ENCODE assay signal across 9 cellular contexts in genomic region chr2:112881217-112882000, GRCh38. TPM values are rescaled to one million over a fixed set of nuclear protein-coding genes. Genes with fewer than 3 reads are reported as not detected.
DNase-seq lines count a peak whose midpoint lies in the region; ATAC-seq, FAIRE-seq and TF ChIP-seq lines count a peak whose summit lies in the region.
"Had no signal": no experiment of that assay in that cellular context is flagged by ENCODE, and none has a peak within 500 bp of the region (broad histone marks: within the 10 kb centered on the region; RNA-seq: fewer than 3 reads in every experiment).

No MANE protein-coding gene starts in this region.

- H3K36me3 ChIP-seq in ACC112 (ENCODE audit: insufficient read depth, low read length) (no peaks in the 10 kb centered on the region), fibroblast of lung (ENCODE audit: control insufficient read depth, insufficient read depth, low read length) (no peaks in the 10 kb centered on the region)
- H3K36me3 ChIP-seq: thoracic aorta had no signal

- no peaks in the 10 kb centered on the region for H4K20me1 ChIP-seq in fibroblast of lung (ENCODE audit: control insufficient read depth, extremely low read depth, insufficient read depth, low read length)

- FAIRE-seq in RCC 7860 (lab: Jason Lieb, UNC) = peak; percentile 88

- H2AFZ ChIP-seq in ACC112 (ENCODE audit: low read length, unreplicated experiment) = no peak overlapping the region
- H2AFZ ChIP-seq in fibroblast of lung (ENCODE audit: low read length) = no peak overlapping the region

- no peak for TF ChIP-seq CTCF in GM13977 (IDR thresholded peaks at IDR 0.05; ENCODE audit: extremely low read depth, insufficient read depth, missing control alignments)
- no peak for TF ChIP-seq CTCF in fibroblast of lung (conservative IDR thresholded peaks at IDR 0.05 in 1 of 2, IDR thresholded peaks at IDR 0.05 in 1 of 2; ENCODE audit: low read depth in 1 of 2, low read length in 2 of 2)

- H3K79me2 ChIP-seq in ACC112 (ENCODE audit: control insufficient read depth, insufficient read depth, low read length, unreplicated experiment) = no peaks in the 10 kb centered on the region
- H3K79me2 ChIP-seq in fibroblast of lung (ENCODE audit: control insufficient read depth, insufficient read depth, low read length) = no peaks in the 10 kb centered on the region

- peak overlapping the region; percentile 77 for H3K27ac ChIP-seq in ACC112 (ENCODE audit: low read depth, low read length)
- no peak overlapping the region for H3K27ac ChIP-seq in fibroblast of lung (ENCODE audit: insufficient read depth, low read length)
- H3K27ac ChIP-seq: thoracic aorta had no signal

- DNase-seq in GM13977 (ENCODE audit: low spot score) (peak; percentile 69), RCC 7860 (ENCODE audit: low spot score) (peak; percentile 84), fibroblast of lung (ENCODE audit: low read depth in 2 of 2) (peak; percentile 70 to 95), NCI-H2107 treated with DMSO at 0.1 percent for 48 hours (lab: John Stamatoyannopoulos, UW; ENCODE audit: unreplicated experiment) (no peak)
- peak; percentile 33 to 43 for DNase-seq in stimulated activated CD8-positive, alpha-beta memory T cell treated with anti-CD3 and anti-CD28 coated beads, Interleukin-15, amount 100 ng/mL, for 48 hours (ENCODE audit: low read depth in 2 of 2)

- no peak overlapping the region for H3K4me3 ChIP-seq in ACC112 (ENCODE audit: low read depth, low read length)
- no peak overlapping the region for H3K4me3 ChIP-seq in fibroblast of lung (replicated peaks in 1 of 4; ENCODE audit: control extremely low read depth in 1 of 4, insufficient read depth in 1 of 4, low read depth in 3 of 4, low read length in 4 of 4)
- H3K4me3 ChIP-seq: thoracic aorta had no signal

- in situ Hi-C loops in GM13977 (cut with MboI; ENCODE audit: low pct_unique_long_range_greater_than_20kb, low sequenced_read_pairs, unreplicated experiment) = loop anchor here (10.0 kb wide), 1 partner anchor 127 kb away; no protein-coding TSS in a partner anchor

- H3K9me3 ChIP-seq in fibroblast of lung (ENCODE audit: control insufficient read depth, insufficient read depth, low read depth, low read length) = no peaks in the 10 kb centered on the region
- H3K9me3 ChIP-seq: thoracic aorta had no signal

- H3K27me3 ChIP-seq in ACC112 (ENCODE audit: insufficient read depth, low read length) = no peaks in the 10 kb centered on the region
- no peaks in the 10 kb centered on the region for H3K27me3 ChIP-seq in fibroblast of lung (ENCODE audit: control insufficient read depth, insufficient read depth, low read length)

- peaks cover 43% of the 10 kb centered on the region for H3K4me1 ChIP-seq in ACC112 (ENCODE audit: control insufficient read depth, insufficient read depth, low read length, unreplicated experiment)
- H3K4me1 ChIP-seq in fibroblast of lung (ENCODE audit: control insufficient read depth, extremely low read depth, insufficient read depth, low read length) = peaks cover 7% of the 10 kb centered on the region

- H3K4me2 ChIP-seq in fibroblast of lung (ENCODE audit: extremely low read depth, insufficient read depth, low read length) = no peak overlapping the region

- ATAC-seq in HG02884 (IDR thresholded peaks at IDR 0.05; ENCODE audit: unreplicated experiment) (peak; percentile 88), GM18519 (IDR thresholded peaks at IDR 0.05; ENCODE audit: low FRiP score, unreplicated experiment) (no peak)

- no peak overlapping the region for H3K9ac ChIP-seq in fibroblast of lung (ENCODE audit: insufficient read depth, low read length)

RNA-seq across cellular contexts. Expression of gene IL37, which starts 29.6 kb away (rescaled TPM):
- total RNA-seq in fibroblast of lung = not detected in 2 replicates
- polyA plus RNA-seq in fibroblast of lung = not detected in 2 replicates
- not detected in 2 replicates for polyA plus RNA-seq in fibroblast of lung (2012)
- not detected in 2 replicates for polyA minus RNA-seq in fibroblast of lung (ENCODE audit: low replicate concordance)
- total RNA-seq: thoracic aorta had no signal

RNA-seq across cellular contexts. Expression of gene IL1B, which starts 44.8 kb away (rescaled TPM):
- 0.26 TPM in 1 of 2 replicates, not detected in the other for total RNA-seq in fibroblast of lung
- 0.23 and 0.30 TPM in 2 replicates for polyA plus RNA-seq in fibroblast of lung
- 0.18 TPM in 1 of 2 replicates, not detected in the other for polyA plus RNA-seq in fibroblast of lung (2012)
- not detected in 2 replicates for polyA minus RNA-seq in fibroblast of lung (ENCODE audit: low replicate concordance)
